In genomic region chr16:58095575-58095960, GRCh38 we compare ENCODE assay signal across 2 cellular contexts.
TF ChIP-seq lines count a peak whose summit lies in the region.

No MANE protein-coding gene starts in this region.

TF ChIP-seq in K562, 482 proteins besides CTCF, POLR2A, EP300 and RAD21:
- peak; percentile 46 for TF ChIP-seq ZNF121 (CRISPR knock-in tag; conservative IDR thresholded peaks at IDR 0.05)

TF ChIP-seq in HepG2, 621 proteins besides CTCF, POLR2A, EP300 and RAD21:
- TF ChIP-seq ZNF121 (CRISPR knock-in tag; IDR thresholded peaks at IDR 0.05) = peak; percentile 68
- TF ChIP-seq, protein P1, sequence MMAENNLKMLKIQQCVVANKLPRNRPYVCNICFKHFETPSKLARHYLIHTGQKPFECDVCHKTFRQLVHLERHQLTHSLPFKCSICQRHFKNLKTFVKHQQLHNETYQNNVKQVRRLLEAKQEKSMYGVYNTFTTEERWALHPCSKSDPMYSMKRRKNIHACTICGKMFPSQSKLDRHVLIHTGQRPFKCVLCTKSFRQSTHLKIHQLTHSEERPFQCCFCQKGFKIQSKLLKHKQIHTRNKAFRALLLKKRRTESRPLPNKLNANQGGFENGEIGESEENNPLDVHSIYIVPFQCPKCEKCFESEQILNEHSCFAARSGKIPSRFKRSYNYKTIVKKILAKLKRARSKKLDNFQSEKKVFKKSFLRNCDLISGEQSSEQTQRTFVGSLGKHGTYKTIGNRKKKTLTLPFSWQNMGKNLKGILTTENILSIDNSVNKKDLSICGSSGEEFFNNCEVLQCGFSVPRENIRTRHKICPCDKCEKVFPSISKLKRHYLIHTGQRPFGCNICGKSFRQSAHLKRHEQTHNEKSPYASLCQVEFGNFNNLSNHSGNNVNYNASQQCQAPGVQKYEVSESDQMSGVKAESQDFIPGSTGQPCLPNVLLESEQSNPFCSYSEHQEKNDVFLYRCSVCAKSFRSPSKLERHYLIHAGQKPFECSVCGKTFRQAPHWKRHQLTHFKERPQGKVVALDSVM (CRISPR knock-in tag; IDR thresholded peaks at IDR 0.05) = peak; percentile 83
